In the genomic region with DNA sequence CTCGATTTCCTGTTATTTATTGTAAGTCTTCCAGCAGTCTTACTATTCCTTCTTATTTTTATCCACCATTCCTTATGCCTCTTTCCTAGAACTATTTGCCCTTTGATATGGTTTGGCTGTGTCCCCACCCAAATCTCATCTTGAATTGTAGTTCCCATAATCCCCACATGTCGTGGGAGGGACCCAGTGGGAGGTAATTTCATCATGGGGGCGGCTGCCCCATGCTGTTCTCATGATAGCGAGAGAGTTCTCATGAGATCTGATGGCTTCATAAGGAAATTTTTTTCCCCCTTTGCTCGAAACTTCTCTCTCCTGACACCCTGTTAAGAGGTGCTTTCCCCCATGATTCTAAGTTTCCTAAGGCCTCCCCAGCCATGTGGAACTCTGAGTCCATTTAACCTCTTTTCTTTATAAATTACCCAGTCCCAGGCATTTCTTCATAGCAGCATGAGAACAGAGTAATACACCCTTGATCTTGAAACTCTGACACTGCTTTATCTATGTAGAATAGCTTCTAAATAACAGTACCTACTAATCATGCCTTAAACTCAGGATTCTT, we compare ENCODE assay signal across 28 cellular contexts. TPM values are rescaled to one million over a fixed set of nuclear protein-coding genes. Genes with fewer than 3 reads are reported as not detected.
DNase-seq lines count a peak whose midpoint lies in the region; ATAC-seq and TF ChIP-seq lines count a peak whose summit lies in the region.
"Had no signal": no experiment of that assay in that cellular context is flagged by ENCODE, and none has a peak within 500 bp of the region (broad histone marks: within the 10 kb centered on the region; RNA-seq: fewer than 3 reads in every experiment).

No MANE protein-coding gene starts in this region.

- DNase-seq in activated CD4-positive, alpha-beta T cell treated with anti-CD3 and anti-CD28 coated beads for 36 hours = no peak
- no peak for DNase-seq in activated CD4-positive, alpha-beta T cell treated with anti-CD3 and anti-CD28 coated beads for 48 hours
- DNase-seq in CD4-positive, CD25-positive, alpha-beta regulatory T cell = no peak
- no peak for DNase-seq in activated naive CD8-positive, alpha-beta T cell treated with anti-CD3 and anti-CD28 coated beads for 36 hours
- DNase-seq in mesendoderm (peak; percentile 18), CD14-positive monocyte (ENCODE audit: low spot score) (no peak), mesothelial cell of epicardium (ENCODE audit: low spot score in 2 of 2, unreplicated experiment in 2 of 2) (no peak), NCI-H526 treated with DMSO at 0.1 percent for 48 hours (lab: John Stamatoyannopoulos, UW) (no peak)
- DNase-seq: activated CD4-positive, alpha-beta T cell treated with anti-CD3 and anti-CD28 coated beads, Interleukin-2, amount 50 U/mL, for 1 hour; activated effector memory CD4-positive, alpha-beta T cell treated with Interleukin-2 at 50 U/mL for 16 hours; DND-41; dorsolateral prefrontal cortex; GF-D8; NCI-H510A; SIG-M5; sigmoid colon; T1000; WERI-Rb-1 had no signal

- TF ChIP-seq CTCF in CD14-positive monocyte (IDR thresholded peaks at IDR 0.05) (no peak), mesothelial cell of epicardium (IDR thresholded peaks at IDR 0.05; ENCODE audit: unreplicated experiment) (no peak)

- H2BK120ac ChIP-seq in mesendoderm (ENCODE audit: low read depth, low read length) = no peak overlapping the region

- H3K27ac Mint-ChIP-seq in activated CD4-positive, alpha-beta T cell treated with anti-CD3 and anti-CD28 coated beads for 36 hours = peak overlapping the region; percentile 9
- H3K27ac Mint-ChIP-seq in CD4-positive, CD25-positive, alpha-beta regulatory T cell = peak overlapping the region; percentile 22 to 70 (median 24)
- H3K27ac Mint-ChIP-seq in activated naive CD8-positive, alpha-beta T cell treated with anti-CD3 and anti-CD28 coated beads for 36 hours = peak overlapping the region; percentile 75
- no peak overlapping the region for H3K27ac Mint-ChIP-seq in CD14-positive monocyte
- no peak overlapping the region for H3K27ac Mint-ChIP-seq in mesothelial cell of epicardium
- H3K27ac Mint-ChIP-seq: IgD-negative memory B cell; natural killer cell treated with Interleukin-12 subunit alpha and Interleukin-12 subunit beta and Interleukin-15 and Interleukin-18, amount 100 ng/mL, for 72 hours; stimulated activated memory B cell treated with anti-CD40 and anti-IgM and Interleukin-4, amounts not matched to agents 10 μg/mL and 1 μg/mL and 100 μg/mL, for 72 hours had no signal

- peaks cover 6% of the 10 kb centered on the region for H3K9me3 Mint-ChIP-seq in activated CD4-positive, alpha-beta T cell treated with anti-CD3 and anti-CD28 coated beads for 36 hours (ENCODE audit: low read depth)
- H3K9me3 Mint-ChIP-seq in CD4-positive, CD25-positive, alpha-beta regulatory T cell = no peaks in the 10 kb centered on the region
- peaks cover 12% of the 10 kb centered on the region for H3K9me3 Mint-ChIP-seq in activated naive CD8-positive, alpha-beta T cell treated with anti-CD3 and anti-CD28 coated beads for 36 hours
- H3K9me3 Mint-ChIP-seq in CD14-positive monocyte (peaks cover 0 to 9% (median 5%) of the 10 kb centered on the region in 7 donors), mesothelial cell of epicardium (peaks cover 5% of the 10 kb centered on the region)
- H3K9me3 Mint-ChIP-seq: natural killer cell treated with Interleukin-12 subunit alpha and Interleukin-12 subunit beta and Interleukin-15 and Interleukin-18, amount 100 ng/mL, for 72 hours had no signal

- H3K36me3 Mint-ChIP-seq in activated CD4-positive, alpha-beta T cell treated with anti-CD3 and anti-CD28 coated beads for 36 hours (ENCODE audit: low read depth) = peaks cover 34% of the 10 kb centered on the region
- H3K36me3 Mint-ChIP-seq in CD4-positive, CD25-positive, alpha-beta regulatory T cell = peaks cover 30% of the 10 kb centered on the region
- peaks cover 49% of the 10 kb centered on the region for H3K36me3 Mint-ChIP-seq in activated naive CD8-positive, alpha-beta T cell treated with anti-CD3 and anti-CD28 coated beads for 36 hours
- H3K36me3 Mint-ChIP-seq in CD14-positive monocyte (peaks cover 6 to 7% of the 10 kb centered on the region in 2 donors), mesothelial cell of epicardium (no peaks in the 10 kb centered on the region)
- H3K36me3 Mint-ChIP-seq: natural killer cell treated with Interleukin-12 subunit alpha and Interleukin-12 subunit beta and Interleukin-15 and Interleukin-18, amount 100 ng/mL, for 72 hours had no signal

- H2AK5ac ChIP-seq in mesendoderm (ENCODE audit: low read length) = no peak overlapping the region

- H3K18ac ChIP-seq in mesendoderm (ENCODE audit: low read length) = no peak overlapping the region

- 100% methylated on average over 1 of the region's 5 CpGs for WGBS in mesendoderm (ENCODE audit: extremely low coverage, insufficient coverage, low lambda C conversion rate)

- POLR2A ChIA-PET in activated CD4-positive, alpha-beta T cell treated with anti-CD3 and anti-CD28 coated beads for 36 hours (lab: Charles Lee) = interaction anchor here (0.5 kb wide), 1 partner anchor 9 kb away, joined by 3 read pairs; no protein-coding TSS in a partner anchor

- no peak overlapping the region for H2BK15ac ChIP-seq in mesendoderm (replicated peaks; ENCODE audit: low read depth)

- H3K23ac ChIP-seq in mesendoderm (ENCODE audit: low read length) = no peak overlapping the region

- H3K79me1 ChIP-seq in mesendoderm (ENCODE audit: low read length) = peaks cover 3% of the 10 kb centered on the region

- no peaks in the 10 kb centered on the region for H3K9me3 ChIP-seq in CD4-positive, CD25-positive, alpha-beta regulatory T cell (ENCODE audit: control insufficient read depth in 2 of 2, low read length in 2 of 2)
- H3K9me3 ChIP-seq: sigmoid colon had no signal

- peaks cover 28% of the 10 kb centered on the region for H3K4me1 Mint-ChIP-seq in activated CD4-positive, alpha-beta T cell treated with anti-CD3 and anti-CD28 coated beads for 36 hours
- peaks cover 19 to 42% (median 36%) of the 10 kb centered on the region in 4 donors for H3K4me1 Mint-ChIP-seq in CD4-positive, CD25-positive, alpha-beta regulatory T cell
- H3K4me1 Mint-ChIP-seq in activated naive CD8-positive, alpha-beta T cell treated with anti-CD3 and anti-CD28 coated beads for 36 hours = peaks cover 36% of the 10 kb centered on the region
- H3K4me1 Mint-ChIP-seq in CD14-positive monocyte (peaks cover 6% of the 10 kb centered on the region), mesothelial cell of epicardium (peaks cover 6% of the 10 kb centered on the region)

- no peak overlapping the region for H4K8ac ChIP-seq in mesendoderm (ENCODE audit: low read depth, low read length)

- H3K36me3 ChIP-seq in CD4-positive, CD25-positive, alpha-beta regulatory T cell (ENCODE audit: control insufficient read depth, insufficient read depth, low read length) = no peaks in the 10 kb centered on the region
- H3K36me3 ChIP-seq in mesendoderm (ENCODE audit: control insufficient read depth, insufficient read depth, low read length) = no peaks in the 10 kb centered on the region
- H3K36me3 ChIP-seq: sigmoid colon, WERI-Rb-1 had no signal

- no peak overlapping the region for H3K27ac ChIP-seq in CD4-positive, CD25-positive, alpha-beta regulatory T cell (ENCODE audit: insufficient read depth, low read length, poor library complexity, severe bottlenecking)
- H3K27ac ChIP-seq in mesendoderm (ENCODE audit: low read depth, low read length) = no peak overlapping the region
- H3K27ac ChIP-seq: 22Rv1, C4-2B, dorsolateral prefrontal cortex, sigmoid colon, WERI-Rb-1 had no signal

- intact Hi-C loops in activated CD4-positive, alpha-beta T cell treated with anti-CD3 and anti-CD28 coated beads for 36 hours (cut with DNase I, micrococcal nuclease) = no loop called here
- intact Hi-C loops in CD14-positive monocyte (cut with micrococcal nuclease) = no loop called here

- no peak overlapping the region for H3K4me3 Mint-ChIP-seq in activated CD4-positive, alpha-beta T cell treated with anti-CD3 and anti-CD28 coated beads for 36 hours
- peak overlapping the region in 1 of 4 donors; percentile 1 for H3K4me3 Mint-ChIP-seq in CD4-positive, CD25-positive, alpha-beta regulatory T cell
- no peak overlapping the region for H3K4me3 Mint-ChIP-seq in activated naive CD8-positive, alpha-beta T cell treated with anti-CD3 and anti-CD28 coated beads for 36 hours
- H3K4me3 Mint-ChIP-seq in CD14-positive monocyte = no peak overlapping the region
- no peak overlapping the region for H3K4me3 Mint-ChIP-seq in mesothelial cell of epicardium
- H3K4me3 Mint-ChIP-seq: brain; IgD-negative memory B cell; natural killer cell treated with Interleukin-12 subunit alpha and Interleukin-12 subunit beta and Interleukin-15 and Interleukin-18, amount 100 ng/mL, for 72 hours; stimulated activated memory B cell treated with anti-CD40 and anti-IgM and Interleukin-4, amounts not matched to agents 10 μg/mL and 1 μg/mL and 100 μg/mL, for 72 hours had no signal

- H3K4me3 ChIP-seq in CD4-positive, CD25-positive, alpha-beta regulatory T cell (ENCODE audit: low read depth, low read length) = no peak overlapping the region
- no peak overlapping the region for H3K4me3 ChIP-seq in mesendoderm (ENCODE audit: low read length)
- H3K4me3 ChIP-seq: dorsolateral prefrontal cortex, sigmoid colon had no signal

- peaks cover 1% of the 10 kb centered on the region for H3K79me2 ChIP-seq in mesendoderm (ENCODE audit: control insufficient read depth, insufficient read depth, low read length)

- no peak overlapping the region for H2BK5ac ChIP-seq in mesendoderm (ENCODE audit: low read length)

- H3K4me2 ChIP-seq in mesendoderm (ENCODE audit: low read length) = no peak overlapping the region

- peak; percentile 61 for ATAC-seq in activated CD4-positive, alpha-beta T cell treated with anti-CD3 and anti-CD28 coated beads for 36 hours
- ATAC-seq in CD4-positive, CD25-positive, alpha-beta regulatory T cell (ENCODE audit: low read depth in 2 of 2) = no peak
- ATAC-seq: natural killer cell treated with Interleukin-12 subunit alpha and Interleukin-12 subunit beta and Interleukin-15 and Interleukin-18, amount 100 ng/mL, for 72 hours; stimulated activated memory B cell treated with anti-CD40 and anti-IgM and Interleukin-4, amounts not matched to agents 10 μg/mL and 1 μg/mL and 100 μg/mL, for 72 hours had no signal

- no peak overlapping the region for H4K5ac ChIP-seq in mesendoderm (ENCODE audit: low read length)

- no peaks in the 10 kb centered on the region for H3K4me1 ChIP-seq in CD4-positive, CD25-positive, alpha-beta regulatory T cell (ENCODE audit: control insufficient read depth, insufficient read depth, low read length, poor library complexity, severe bottlenecking)
- no peaks in the 10 kb centered on the region for H3K4me1 ChIP-seq in mesendoderm (ENCODE audit: control insufficient read depth, low read depth, low read length)

- no peaks in the 10 kb centered on the region for H3K27me3 Mint-ChIP-seq in activated CD4-positive, alpha-beta T cell treated with anti-CD3 and anti-CD28 coated beads for 36 hours
- H3K27me3 Mint-ChIP-seq in CD4-positive, CD25-positive, alpha-beta regulatory T cell = no peaks in the 10 kb centered on the region
- H3K27me3 Mint-ChIP-seq in activated naive CD8-positive, alpha-beta T cell treated with anti-CD3 and anti-CD28 coated beads for 36 hours = no peaks in the 10 kb centered on the region
- H3K27me3 Mint-ChIP-seq in CD14-positive monocyte (ENCODE audit: low read depth in 3 of 3) (no peaks in the 10 kb centered on the region), mesothelial cell of epicardium (ENCODE audit: low read depth) (no peaks in the 10 kb centered on the region)
- H3K27me3 Mint-ChIP-seq: brain; IgD-negative memory B cell; natural killer cell treated with Interleukin-12 subunit alpha and Interleukin-12 subunit beta and Interleukin-15 and Interleukin-18, amount 100 ng/mL, for 72 hours; stimulated activated memory B cell treated with anti-CD40 and anti-IgM and Interleukin-4, amounts not matched to agents 10 μg/mL and 1 μg/mL and 100 μg/mL, for 72 hours had no signal

- no peak overlapping the region for H3K9ac ChIP-seq in mesendoderm (ENCODE audit: low read length)

- no peak overlapping the region for H3K4ac ChIP-seq in mesendoderm (ENCODE audit: low read depth, low read length)

- CTCF ChIA-PET in activated CD4-positive, alpha-beta T cell treated with anti-CD3 and anti-CD28 coated beads for 36 hours (lab: Charles Lee) = interaction anchor here (0.9 to 2.4 kb wide), 4 partner anchors 9 to 32 kb away, joined by 3 to 9 read pairs (median 6); no protein-coding TSS in a partner anchor

- no peak overlapping the region for H3K56ac ChIP-seq in mesendoderm (ENCODE audit: low read length)

- no peaks in the 10 kb centered on the region for H3K27me3 ChIP-seq in CD4-positive, CD25-positive, alpha-beta regulatory T cell (ENCODE audit: control insufficient read depth, insufficient read depth, low read length)
- H3K27me3 ChIP-seq in mesendoderm (ENCODE audit: insufficient read depth, low read length, poor library complexity) = no peaks in the 10 kb centered on the region
- H3K27me3 ChIP-seq: dorsolateral prefrontal cortex, sigmoid colon had no signal

RNA-seq across cellular contexts. Expression of gene PLN, which starts 48.8 kb away (rescaled TPM):
- not detected for total RNA-seq in activated CD4-positive, alpha-beta T cell treated with anti-CD3 and anti-CD28 coated beads for 36 hours
- not detected for total RNA-seq in CD4-positive, CD25-positive, alpha-beta regulatory T cell
- polyA plus RNA-seq in CD4-positive, CD25-positive, alpha-beta regulatory T cell = under 1 TPM; 0.13 to 0.40 (median 0.27) TPM
- not detected for total RNA-seq in activated naive CD8-positive, alpha-beta T cell treated with anti-CD3 and anti-CD28 coated beads for 36 hours
- polyA plus RNA-seq in mesendoderm (2013, experiment 1 of 2) = 0.03 TPM
- polyA plus RNA-seq in mesendoderm (2013, experiment 2 of 2) = 0.03 TPM
- under 1 TPM in 1 of 2 donors, not detected in 1; 0.28 TPM for polyA plus RNA-seq in CD14-positive monocyte
- total RNA-seq in mesothelial cell of epicardium = 0.20 to 0.50 TPM (median 0.47 TPM) in 3 replicates
- total RNA-seq: chondrocyte; HT-29; kidney epithelial cell; natural killer cell treated with Interleukin-12 subunit alpha and Interleukin-12 subunit beta and Interleukin-15 and Interleukin-18, amount 100 ng/mL, for 72 hours; pulmonary artery endothelial cell had no signal

RNA-seq across cellular contexts. Expression of gene CEP85L, which starts 54.5 kb away (rescaled TPM):
- total RNA-seq in activated CD4-positive, alpha-beta T cell treated with anti-CD3 and anti-CD28 coated beads for 36 hours = 10 to 100 TPM; 29.5 to 29.7 TPM
- total RNA-seq in CD4-positive, CD25-positive, alpha-beta regulatory T cell = 96.4 TPM
- 10 to 100 TPM; 19.3 to 32.0 (median 26.5) TPM for polyA plus RNA-seq in CD4-positive, CD25-positive, alpha-beta regulatory T cell
- 10 to 100 TPM; 34.7 to 41.9 TPM for total RNA-seq in activated naive CD8-positive, alpha-beta T cell treated with anti-CD3 and anti-CD28 coated beads for 36 hours
- 3.1 TPM for polyA plus RNA-seq in mesendoderm (2013, experiment 1 of 2)
- 3.5 TPM for polyA plus RNA-seq in mesendoderm (2013, experiment 2 of 2)
- polyA plus RNA-seq in CD14-positive monocyte = 10 to 100 TPM; 19.6 to 38.3 TPM
- 20.6 to 23.5 TPM (median 23.1 TPM) in 3 replicates for total RNA-seq in mesothelial cell of epicardium

Comparison
In these comparisons a context has a peak if more than half of its experiments do, and no peak if none do; other contexts are left out.
1. H3K27ac Mint-ChIP-seq: peak in activated CD4-positive, alpha-beta T cell treated with anti-CD3 and anti-CD28 coated beads for 36 hours (single experiment), CD4-positive, CD25-positive, alpha-beta regulatory T cell (3 of 3) and activated naive CD8-positive, alpha-beta T cell treated with anti-CD3 and anti-CD28 coated beads for 36 hours (single experiment); none in CD14-positive monocyte (0 of 7) and mesothelial cell of epicardium (single experiment).